In genomic region chr11:104164028-104164520, GRCh38 we compare ENCODE assay signal across 9 cellular contexts. TPM values are rescaled to one million over a fixed set of nuclear protein-coding genes. Genes with fewer than 3 reads are reported as not detected.
DNase-seq lines count a peak whose midpoint lies in the region; ATAC-seq, FAIRE-seq and TF ChIP-seq lines count a peak whose summit lies in the region.
"Had no signal": no experiment of that assay in that cellular context is flagged by ENCODE, and none has a peak within 500 bp of the region (broad histone marks: within the 10 kb centered on the region; RNA-seq: fewer than 3 reads in every experiment).

Gene PDGFD, minus strand, starts transcription at chr11:104164147.

- no peak for TF ChIP-seq EP300 in GM12878 (IDR thresholded peaks at IDR 0.05; ENCODE audit: borderline replicate concordance in 1 of 2, control insufficient read depth in 1 of 2, low read depth in 2 of 2, low read length in 2 of 2)

- no peak for TF ChIP-seq POLR2A in GM12878 (IDR thresholded peaks at IDR 0.05; ENCODE audit: low read depth, low read length)

- SMC1A ChIA-PET in GM12878 (lab: Charles Lee; ENCODE audit: uncharacterized antibody, unreplicated experiment): interaction anchor here (1.2 kb wide), 1 partner anchor 236 kb away, joined by 3 read pairs; no protein-coding TSS in a partner anchor

- peak within 1 kb of the TSS; percentile 93 for H2AFZ ChIP-seq in OCI-LY7 (ENCODE audit: low read length)
- no peak within 1 kb of the TSS for H2AFZ ChIP-seq in GM12878 (ENCODE audit: control insufficient read depth, low read depth, low read length)

- peaks cover 4 to 5% of the 10 kb centered on the region in 2 experiments; a peak in 3 of 4 replicates for H3K27me3 ChIP-seq in GM12878 (replicated peaks in 1 of 2; ENCODE audit: control insufficient read depth in 2 of 2, insufficient read depth in 2 of 2, low read length in 1 of 2)
- H3K27me3 ChIP-seq in skeletal muscle tissue (ENCODE audit: control insufficient read depth in 3 of 3, insufficient read depth in 3 of 3, low read length in 3 of 3): peaks cover 3 to 4% (median 3%) of the 10 kb centered on the region in 3 donors

- peak within 1 kb of the TSS; percentile 33 for H3K27ac ChIP-seq in OCI-LY7 (ENCODE audit: low read depth, low read length, poor library complexity, severe bottlenecking)
- H3K27ac ChIP-seq in GM12878 (ENCODE audit: control insufficient read depth, insufficient read depth): no peak within 1 kb of the TSS
- no peak within 1 kb of the TSS for H3K27ac ChIP-seq in skeletal muscle tissue (ENCODE audit: low read depth, low read length)
- H3K27ac ChIP-seq: VCaP had no signal

- H3K4me1 ChIP-seq in OCI-LY7 (ENCODE audit: insufficient read depth, low read length, poor library complexity, severe bottlenecking) (peaks cover 19% of the 10 kb centered on the region), GM12878 (ENCODE audit: control insufficient read depth, insufficient read depth, low read length) (no peaks in the 10 kb centered on the region), skeletal muscle tissue (ENCODE audit: control insufficient read depth in 3 of 3, insufficient read depth in 3 of 3, low read length in 3 of 3) (peaks cover 0 to 6% (median 3%) of the 10 kb centered on the region in 3 donors)

- ATAC-seq in GM19351 (IDR thresholded peaks at IDR 0.05; ENCODE audit: unreplicated experiment) (peak; percentile 94), HG03354 (IDR thresholded peaks at IDR 0.05; ENCODE audit: poor library complexity, severe bottlenecking, unreplicated experiment) (peak; percentile 98), GM12878 (peak; percentile 93)

- BruUV-seq in OCI-LY7 (replicated peaks; lab: Mats Ljungman, UMichigan) (no TSS peak), GM12878 (replicated peaks; lab: Mats Ljungman, UMichigan) (no TSS peak)

- H3K9me3 ChIP-seq in OCI-LY7 (ENCODE audit: low read length): no peaks in the 10 kb centered on the region
- H3K9me3 ChIP-seq in GM12878 (replicated peaks; ENCODE audit: control insufficient read depth, insufficient read depth, low read length): no peaks in the 10 kb centered on the region
- no peaks in the 10 kb centered on the region for H3K9me3 ChIP-seq in iPS-18c (ENCODE audit: control insufficient read depth, insufficient read depth, low read length)
- H3K9me3 ChIP-seq in skeletal muscle tissue (ENCODE audit: control insufficient read depth in 3 of 3, low read length in 3 of 3): no peaks in the 10 kb centered on the region

- TF ChIP-seq CTCF in OCI-LY7 (conservative IDR thresholded peaks at IDR 0.05; ENCODE audit: low read length): peak; percentile 56; the same call in 1 of the 2 replicates
- 0 out of 6 replicates have a peak, but pooled peaks of 1 of the 3 experiments have one; percentile 14 for TF ChIP-seq CTCF in GM12878 (IDR thresholded peaks at IDR 0.05 in 2 of 3, conservative IDR thresholded peaks at IDR 0.05 in 1 of 3; ENCODE audit: control insufficient read depth in 2 of 3, extremely low read depth in 1 of 3, insufficient read depth in 1 of 3, low read depth in 3 of 3, low read length in 3 of 3)

- peak within 1 kb of the TSS; percentile 73 for H3K4me3 ChIP-seq in OCI-LY7 (ENCODE audit: low read depth, low read length, poor library complexity, severe bottlenecking)
- 0 out of 2 replicates have a peak within 1 kb of the TSS, but pooled peaks have one; percentile 22 for H3K4me3 ChIP-seq in GM12878
- H3K4me3 ChIP-seq in iPS-18c (ENCODE audit: insufficient read depth, low read depth, low read length): peak within 1 kb of the TSS; percentile 57
- H3K4me3 ChIP-seq in skeletal muscle tissue (ENCODE audit: low read length in 3 of 3): peak within 1 kb of the TSS; percentile 60 to 65 (median 63)

- H3K36me3 ChIP-seq in OCI-LY7 (ENCODE audit: insufficient read depth, low read length): no peaks in the 10 kb centered on the region
- H3K36me3 ChIP-seq in GM12878 (ENCODE audit: control insufficient read depth in 2 of 2, insufficient read depth in 2 of 2, low read length in 1 of 2): no peaks in the 10 kb centered on the region
- no peaks in the 10 kb centered on the region for H3K36me3 ChIP-seq in skeletal muscle tissue (ENCODE audit: control insufficient read depth in 3 of 3, insufficient read depth in 3 of 3, low read length in 3 of 3)

- no peak for FAIRE-seq in GM12878 (lab: Jason Lieb, UNC)

- H3K9ac ChIP-seq in GM12878 (ENCODE audit: control insufficient read depth, insufficient read depth, low read length) (no peak within 1 kb of the TSS), skeletal muscle tissue (ENCODE audit: low read depth in 1 of 3, low read length in 3 of 3) (peak within 1 kb of the TSS in 2 of 3 donors; percentile 6 to 63)

- H3K4me2 ChIP-seq in OCI-LY7 (ENCODE audit: low read length): peak within 1 kb of the TSS; percentile 87
- peak within 1 kb of the TSS; percentile 50; the same call in 1 of the 2 replicates for H3K4me2 ChIP-seq in GM12878 (ENCODE audit: control insufficient read depth, insufficient read depth)

- no peak for TF ChIP-seq RAD21 in GM12878 (IDR thresholded peaks at IDR 0.05; ENCODE audit: insufficient read depth, low read depth, low read length)

- no peaks in the 10 kb centered on the region for H4K20me1 ChIP-seq in OCI-LY7 (ENCODE audit: insufficient read depth, low read length)
- H4K20me1 ChIP-seq in GM12878 (ENCODE audit: control insufficient read depth, insufficient read depth): no peaks in the 10 kb centered on the region

- intact Hi-C loops in OCI-LY7 (cut with micrococcal nuclease; ENCODE audit: unreplicated experiment) (loop anchor here (1.0 to 5.0 kb wide), 3 partner anchors 237 to 481 kb away; no protein-coding TSS in a partner anchor), GM12878 (cut with micrococcal nuclease; ENCODE audit: unreplicated experiment) (no loop called here)

- no peaks in the 10 kb centered on the region for H3K79me2 ChIP-seq in OCI-LY7 (ENCODE audit: insufficient read depth, low read depth, low read length)
- no peaks in the 10 kb centered on the region for H3K79me2 ChIP-seq in GM12878 (ENCODE audit: control insufficient read depth, insufficient read depth, low read length)

- H3K9me2 ChIP-seq in OCI-LY7 (ENCODE audit: insufficient read depth, low read length): no peaks in the 10 kb centered on the region

- peak; percentile 90 for DNase-seq in COLO668 (lab: John Stamatoyannopoulos, UW; ENCODE audit: unreplicated experiment)
- peak; percentile 87 for DNase-seq in OCI-LY7 (ENCODE audit: low spot score)
- DNase-seq in GM12878 (ENCODE audit: low read depth, low spot score): no peak
- no peak for DNase-seq in hippocampal formation (lab: John Stamatoyannopoulos, UW)

- POLR2A ChIA-PET in OCI-LY7 (lab: Charles Lee) (interaction anchor here (0.7 to 3.0 kb wide), 15 partner anchors 9 to 1604 kb away, joined by 3 to 28 read pairs (median 5); no protein-coding TSS in a partner anchor), GM12878 (lab: Charles Lee) (no interaction called here)

- WGBS in GM12878 (ENCODE audit: insufficient coverage, insufficient replicate concordance, low lambda C conversion rate, missing lambda C conversion rate): 1% methylated on average over 37 of the region's 37 CpGs

- CTCF ChIA-PET in OCI-LY7 (lab: Charles Lee; ENCODE audit: unreplicated experiment): interaction anchor here (0.6 to 2.7 kb wide), 7 partner anchors 11 to 482 kb away, joined by 3 to 9 read pairs (median 4); no protein-coding TSS in a partner anchor
- CTCF ChIA-PET in GM12878 (lab: Yijun Ruan, JAX): no interaction called here

- in situ Hi-C loops in GM12878 (cut with MboI): no loop called here

- RAD21 ChIA-PET in GM12878 (lab: Charles Lee; ENCODE audit: unreplicated experiment): interaction anchor here (0.9 kb wide), 1 partner anchor 59 kb away, joined by 4 read pairs; no protein-coding TSS in a partner anchor

TF ChIP-seq in GM12878, 131 proteins besides CTCF, POLR2A, EP300 and RAD21:
- TF ChIP-seq NFYA (IDR thresholded peaks at IDR 0.05; ENCODE audit: borderline replicate concordance, low read depth, low read length) (no peak), SMC3 (IDR thresholded peaks at IDR 0.05; ENCODE audit: borderline replicate concordance, low read length) (peak; percentile 14; the same call in 1 of the 2 replicates), IKZF1 (conservative IDR thresholded peaks at IDR 0.05) (no peak), HDAC6 (IDR thresholded peaks at IDR 0.05; ENCODE audit: unreplicated experiment) (peak; percentile 92)

RNA-seq across cellular contexts. Expression of gene PDGFD, which starts in this region (rescaled TPM):
- 0.98 and 1.0 TPM in 2 replicates for total RNA-seq in OCI-LY7 (2014; rRNA removed; shearing (Covaris generic))
- total RNA-seq in OCI-LY7 (2022) (6.0 and 8.8 TPM in 2 replicates), GM12878 (2014; rRNA removed) (not detected in 2 replicates), GM12878 (2014; rRNA removed; fragmentation: Illumina TruSeq; extraction: Trizol) (not detected in 2 replicates), GM12878 (2021) (0.08 and 0.13 TPM in 2 replicates), skeletal muscle tissue (24.0 TPM)
- not detected in 2 replicates for total RNA-seq in GM12878 (2013; cell fraction: nucleolus; rRNA removed)
- not detected for polyA plus RNA-seq in GM12878 (2011; ENCODE audit: low read depth)
- polyA plus RNA-seq in GM12878 (2011; rRNA removed) (0.05 TPM in 1 of 2 replicates, not detected in the other), GM12878 (2014; fragmentation: Illumina TruSeq; extraction: Trizol) (not detected in 2 replicates), GM12878 (2014; fragmentation: Nextera tagmentation; extraction: Ambion mirVana) (not detected), GM12878 (2014; rRNA removed) (not detected in 2 replicates), GM12878 (2016; fragmentation: Nextera tagmentation; extraction: Ambion mirVana) (not detected)
- not detected in 2 replicates for polyA plus RNA-seq in GM12878 (2011; cell fraction: cytosol; rRNA removed)
- polyA plus RNA-seq in GM12878 (2011; cell fraction: nucleus; rRNA removed): not detected in 2 replicates
- polyA plus RNA-seq in GM12878 (2012): 0.04 and 0.05 TPM in 2 replicates
- polyA minus RNA-seq in GM12878 (2011; rRNA and poly(A)+ RNA removed): not detected in 2 replicates
- polyA minus RNA-seq in GM12878 (2011; cell fraction: cytosol; rRNA and poly(A)+ RNA removed): not detected in 2 replicates
- polyA minus RNA-seq in GM12878 (2011; cell fraction: nucleus; rRNA and poly(A)+ RNA removed): not detected in 2 replicates

Comparison
In these comparisons a context has a peak if more than half of its experiments do, and no peak if none do; other contexts are left out.
1. Peak in ATAC-seq, H3K4me3 ChIP-seq and H3K4me2 ChIP-seq in GM12878; RNA of the gene not detected or under 1 TPM.
2. DNase-seq: peak in COLO668 (single experiment) and OCI-LY7 (single experiment); none in GM12878 (single experiment) and hippocampal formation (0 of 2).
3. H3K4me3 ChIP-seq: peak in every context shown above with its lines; median percentile 73 in OCI-LY7; 63 in skeletal muscle tissue; 57 in iPS-18c; 22 in GM12878.
4. Peak in every context shown above with its lines, with median percentiles within 50 percentile points of each other: ATAC-seq.